ENCODE assay signal across 10 cellular contexts in the genomic region with DNA sequence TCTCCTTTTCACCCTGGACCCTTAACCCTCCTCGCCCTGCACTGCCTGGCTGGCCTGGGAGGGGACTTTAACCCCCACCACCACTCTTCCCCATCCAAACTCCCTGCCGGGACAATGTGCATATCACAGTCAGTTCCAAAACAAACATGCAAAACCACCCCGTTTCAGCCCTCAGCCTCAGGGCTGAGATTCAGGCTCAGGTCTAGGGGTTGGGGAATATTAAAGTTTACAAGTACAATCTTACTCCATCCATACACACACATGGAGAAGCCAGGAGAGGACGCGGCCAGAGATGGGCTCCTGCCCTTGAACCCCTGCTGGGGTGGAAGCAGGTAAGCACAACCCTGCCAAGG.
DNase-seq lines count a peak whose midpoint lies in the region; ATAC-seq and FAIRE-seq lines count a peak whose summit lies in the region.
"Had no signal": no experiment of that assay in that cellular context is flagged by ENCODE, and none has a peak within 500 bp of the region (broad histone marks: within the 10 kb centered on the region; RNA-seq: fewer than 3 reads in every experiment).

No MANE protein-coding gene starts in this region.

- H3K27me3 ChIP-seq in iPS-18a (ENCODE audit: control insufficient read depth, insufficient read depth, low read length): peaks cover 20% of the 10 kb centered on the region

- H3K9ac ChIP-seq in ES-I3 (ENCODE audit: low read depth, low read length) (peak overlapping the region; percentile 53; the same call in 1 of the 2 replicates), iPS-18a (ENCODE audit: low read length) (no peak overlapping the region)

- H3K4me3 ChIP-seq in iPS-18a (ENCODE audit: low read length) (peak overlapping the region; percentile 49), skeletal muscle cell (ENCODE audit: low read depth, low read length) (peak overlapping the region; percentile 41)

- H3K27ac ChIP-seq in caudate nucleus (ENCODE audit: low read depth, low read length) (peak overlapping the region; percentile 94), iPS-18a (ENCODE audit: low read length) (no peak overlapping the region)

- no peak for FAIRE-seq in urothelium cell line (lab: Jason Lieb, UNC)

- DNase-seq in caudate nucleus (lab: John Stamatoyannopoulos, UW) (peak in 7 of 61 donors; percentile 22 to 66 (median 45)), skeletal muscle cell (ENCODE audit: low read depth) (no peak), NCI-H187 treated with DMSO at 0.1 percent for 48 hours (lab: John Stamatoyannopoulos, UW) (no peak), urothelium cell line (ENCODE audit: low spot score) (no peak)
- no peak for DNase-seq in stimulated activated CD4-positive, alpha-beta T cell treated with anti-CD3 and anti-CD28 coated beads, Interleukin-4, amount 100 ng/mL, for 24 hours
- DNase-seq: activated CD4-positive, alpha-beta T cell treated with anti-CD3 and anti-CD28 coated beads, Interleukin-2, amount 10 ng/mL, durations not matched to agents 7 days and 5 days; OCI-M1 had no signal

- no peak for ATAC-seq in HG02870 (IDR thresholded peaks at IDR 0.05; ENCODE audit: unreplicated experiment)

- H3K36me3 ChIP-seq in ES-I3 (ENCODE audit: insufficient read depth, low read length) (no peaks in the 10 kb centered on the region), iPS-18a (ENCODE audit: control insufficient read depth, low read depth, low read length) (no peaks in the 10 kb centered on the region)

- H3K4me1 ChIP-seq in ES-I3 (ENCODE audit: insufficient read depth, low read length) (no peaks in the 10 kb centered on the region), iPS-18a (ENCODE audit: control insufficient read depth, low read depth, low read length) (peaks cover 6% of the 10 kb centered on the region)

- H3K9me3 ChIP-seq in ES-I3 (ENCODE audit: control insufficient read depth, insufficient read depth, low read length) (no peaks in the 10 kb centered on the region), iPS-18a (ENCODE audit: control insufficient read depth, low read depth, low read length) (no peaks in the 10 kb centered on the region)
